In the genomic region with DNA sequence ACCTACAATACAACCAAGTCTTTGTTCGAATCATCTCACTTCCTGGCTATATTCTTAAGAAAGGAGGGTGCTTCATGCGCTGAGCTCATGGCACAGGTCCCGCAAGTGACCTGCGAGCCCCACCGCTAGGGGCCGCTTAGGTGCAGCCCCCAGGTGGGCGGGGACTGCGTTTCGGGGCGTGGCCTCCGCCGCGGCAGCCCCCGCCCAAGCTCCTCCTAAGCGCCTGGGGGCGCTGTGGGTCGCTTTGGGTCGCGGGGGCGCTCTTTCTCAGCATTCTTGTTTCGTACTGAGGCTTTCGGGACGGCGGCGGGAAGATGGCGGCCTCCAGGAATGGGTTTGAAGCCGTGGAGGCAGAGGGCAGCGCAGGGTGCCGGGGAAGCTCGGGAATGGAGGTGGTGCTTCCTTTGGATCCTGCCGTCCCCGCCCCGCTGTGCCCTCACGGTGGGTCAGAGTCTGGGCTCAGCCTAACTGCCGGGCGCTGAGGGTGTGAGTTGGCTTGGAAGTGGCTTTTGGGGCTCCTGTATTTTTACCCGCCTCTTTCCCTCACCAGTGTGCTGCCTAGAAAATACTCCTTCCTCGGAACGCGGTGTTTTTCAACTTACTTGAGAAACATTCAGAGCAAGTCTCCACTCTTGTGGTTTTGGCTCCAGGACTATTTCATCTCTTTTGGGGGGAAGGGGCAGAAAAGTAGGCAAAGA, we compare ENCODE assay signal across 1 cellular context.
TF ChIP-seq lines count a peak whose summit lies in the region.

A gene with protein sequence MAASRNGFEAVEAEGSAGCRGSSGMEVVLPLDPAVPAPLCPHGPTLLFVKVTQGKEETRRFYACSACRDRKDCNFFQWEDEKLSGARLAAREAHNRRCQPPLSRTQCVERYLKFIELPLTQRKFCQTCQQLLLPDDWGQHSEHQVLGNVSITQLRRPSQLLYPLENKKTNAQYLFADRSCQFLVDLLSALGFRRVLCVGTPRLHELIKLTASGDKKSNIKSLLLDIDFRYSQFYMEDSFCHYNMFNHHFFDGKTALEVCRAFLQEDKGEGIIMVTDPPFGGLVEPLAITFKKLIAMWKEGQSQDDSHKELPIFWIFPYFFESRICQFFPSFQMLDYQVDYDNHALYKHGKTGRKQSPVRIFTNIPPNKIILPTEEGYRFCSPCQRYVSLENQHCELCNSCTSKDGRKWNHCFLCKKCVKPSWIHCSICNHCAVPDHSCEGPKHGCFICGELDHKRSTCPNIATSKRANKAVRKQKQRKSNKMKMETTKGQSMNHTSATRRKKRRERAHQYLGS (plus strand): TSS at position 279 of the 698 bp plus-strand sequence. CDS start 36 bp downstream, at position 315.

TF ChIP-seq in HepG2, 621 proteins besides CTCF, POLR2A, EP300 and RAD21 (continued from another document and continues in another):
- TF ChIP-seq ZNF607 (CRISPR knock-in tag; IDR thresholded peaks at IDR 0.05; ENCODE audit: borderline replicate concordance), result peak; percentile 81; the same call in 1 of the 2 replicates
- TF ChIP-seq, protein P1, sequence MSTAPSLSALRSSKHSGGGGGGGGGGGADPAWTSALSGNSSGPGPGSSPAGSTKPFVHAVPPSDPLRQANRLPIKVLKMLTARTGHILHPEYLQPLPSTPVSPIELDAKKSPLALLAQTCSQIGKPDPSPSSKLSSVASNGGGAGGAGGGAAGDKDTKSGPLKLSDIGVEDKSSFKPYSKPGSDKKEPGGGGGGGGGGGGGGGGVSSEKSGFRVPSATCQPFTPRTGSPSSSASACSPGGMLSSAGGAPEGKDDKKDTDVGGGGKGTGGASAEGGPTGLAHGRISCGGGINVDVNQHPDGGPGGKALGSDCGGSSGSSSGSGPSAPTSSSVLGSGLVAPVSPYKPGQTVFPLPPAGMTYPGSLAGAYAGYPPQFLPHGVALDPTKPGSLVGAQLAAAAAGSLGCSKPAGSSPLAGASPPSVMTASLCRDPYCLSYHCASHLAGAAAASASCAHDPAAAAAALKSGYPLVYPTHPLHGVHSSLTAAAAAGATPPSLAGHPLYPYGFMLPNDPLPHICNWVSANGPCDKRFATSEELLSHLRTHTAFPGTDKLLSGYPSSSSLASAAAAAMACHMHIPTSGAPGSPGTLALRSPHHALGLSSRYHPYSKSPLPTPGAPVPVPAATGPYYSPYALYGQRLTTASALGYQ (CRISPR knock-in tag; IDR thresholded peaks at IDR 0.05), result peak; percentile 67
- peak; percentile 65; the same call in 1 of the 2 replicates for TF ChIP-seq SSRP1 (CRISPR knock-in tag; IDR thresholded peaks at IDR 0.05)
- TF ChIP-seq, protein P2, sequence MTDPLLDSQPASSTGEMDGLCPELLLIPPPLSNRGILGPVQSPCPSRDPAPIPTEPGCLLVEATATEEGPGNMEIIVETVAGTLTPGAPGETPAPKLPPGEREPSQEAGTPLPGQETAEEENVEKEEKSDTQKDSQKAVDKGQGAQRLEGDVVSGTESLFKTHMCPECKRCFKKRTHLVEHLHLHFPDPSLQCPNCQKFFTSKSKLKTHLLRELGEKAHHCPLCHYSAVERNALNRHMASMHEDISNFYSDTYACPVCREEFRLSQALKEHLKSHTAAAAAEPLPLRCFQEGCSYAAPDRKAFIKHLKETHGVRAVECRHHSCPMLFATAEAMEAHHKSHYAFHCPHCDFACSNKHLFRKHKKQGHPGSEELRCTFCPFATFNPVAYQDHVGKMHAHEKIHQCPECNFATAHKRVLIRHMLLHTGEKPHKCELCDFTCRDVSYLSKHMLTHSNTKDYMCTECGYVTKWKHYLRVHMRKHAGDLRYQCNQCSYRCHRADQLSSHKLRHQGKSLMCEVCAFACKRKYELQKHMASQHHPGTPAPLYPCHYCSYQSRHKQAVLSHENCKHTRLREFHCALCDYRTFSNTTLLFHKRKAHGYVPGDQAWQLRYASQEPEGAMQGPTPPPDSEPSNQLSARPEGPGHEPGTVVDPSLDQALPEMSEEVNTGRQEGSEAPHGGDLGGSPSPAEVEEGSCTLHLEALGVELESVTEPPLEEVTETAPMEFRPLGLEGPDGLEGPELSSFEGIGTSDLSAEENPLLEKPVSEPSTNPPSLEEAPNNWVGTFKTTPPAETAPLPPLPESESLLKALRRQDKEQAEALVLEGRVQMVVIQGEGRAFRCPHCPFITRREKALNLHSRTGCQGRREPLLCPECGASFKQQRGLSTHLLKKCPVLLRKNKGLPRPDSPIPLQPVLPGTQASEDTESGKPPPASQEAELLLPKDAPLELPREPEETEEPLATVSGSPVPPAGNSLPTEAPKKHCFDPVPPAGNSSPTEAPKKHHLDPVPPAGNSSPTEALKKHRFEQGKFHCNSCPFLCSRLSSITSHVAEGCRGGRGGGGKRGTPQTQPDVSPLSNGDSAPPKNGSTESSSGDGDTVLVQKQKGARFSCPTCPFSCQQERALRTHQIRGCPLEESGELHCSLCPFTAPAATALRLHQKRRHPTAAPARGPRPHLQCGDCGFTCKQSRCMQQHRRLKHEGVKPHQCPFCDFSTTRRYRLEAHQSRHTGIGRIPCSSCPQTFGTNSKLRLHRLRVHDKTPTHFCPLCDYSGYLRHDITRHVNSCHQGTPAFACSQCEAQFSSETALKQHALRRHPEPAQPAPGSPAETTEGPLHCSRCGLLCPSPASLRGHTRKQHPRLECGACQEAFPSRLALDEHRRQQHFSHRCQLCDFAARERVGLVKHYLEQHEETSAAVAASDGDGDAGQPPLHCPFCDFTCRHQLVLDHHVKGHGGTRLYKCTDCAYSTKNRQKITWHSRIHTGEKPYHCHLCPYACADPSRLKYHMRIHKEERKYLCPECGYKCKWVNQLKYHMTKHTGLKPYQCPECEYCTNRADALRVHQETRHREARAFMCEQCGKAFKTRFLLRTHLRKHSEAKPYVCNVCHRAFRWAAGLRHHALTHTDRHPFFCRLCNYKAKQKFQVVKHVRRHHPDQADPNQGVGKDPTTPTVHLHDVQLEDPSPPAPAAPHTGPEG (CRISPR knock-in tag; IDR thresholded peaks at IDR 0.05), result peak; percentile 65; the same call in 1 of the 2 replicates
- TF ChIP-seq, protein P3, sequence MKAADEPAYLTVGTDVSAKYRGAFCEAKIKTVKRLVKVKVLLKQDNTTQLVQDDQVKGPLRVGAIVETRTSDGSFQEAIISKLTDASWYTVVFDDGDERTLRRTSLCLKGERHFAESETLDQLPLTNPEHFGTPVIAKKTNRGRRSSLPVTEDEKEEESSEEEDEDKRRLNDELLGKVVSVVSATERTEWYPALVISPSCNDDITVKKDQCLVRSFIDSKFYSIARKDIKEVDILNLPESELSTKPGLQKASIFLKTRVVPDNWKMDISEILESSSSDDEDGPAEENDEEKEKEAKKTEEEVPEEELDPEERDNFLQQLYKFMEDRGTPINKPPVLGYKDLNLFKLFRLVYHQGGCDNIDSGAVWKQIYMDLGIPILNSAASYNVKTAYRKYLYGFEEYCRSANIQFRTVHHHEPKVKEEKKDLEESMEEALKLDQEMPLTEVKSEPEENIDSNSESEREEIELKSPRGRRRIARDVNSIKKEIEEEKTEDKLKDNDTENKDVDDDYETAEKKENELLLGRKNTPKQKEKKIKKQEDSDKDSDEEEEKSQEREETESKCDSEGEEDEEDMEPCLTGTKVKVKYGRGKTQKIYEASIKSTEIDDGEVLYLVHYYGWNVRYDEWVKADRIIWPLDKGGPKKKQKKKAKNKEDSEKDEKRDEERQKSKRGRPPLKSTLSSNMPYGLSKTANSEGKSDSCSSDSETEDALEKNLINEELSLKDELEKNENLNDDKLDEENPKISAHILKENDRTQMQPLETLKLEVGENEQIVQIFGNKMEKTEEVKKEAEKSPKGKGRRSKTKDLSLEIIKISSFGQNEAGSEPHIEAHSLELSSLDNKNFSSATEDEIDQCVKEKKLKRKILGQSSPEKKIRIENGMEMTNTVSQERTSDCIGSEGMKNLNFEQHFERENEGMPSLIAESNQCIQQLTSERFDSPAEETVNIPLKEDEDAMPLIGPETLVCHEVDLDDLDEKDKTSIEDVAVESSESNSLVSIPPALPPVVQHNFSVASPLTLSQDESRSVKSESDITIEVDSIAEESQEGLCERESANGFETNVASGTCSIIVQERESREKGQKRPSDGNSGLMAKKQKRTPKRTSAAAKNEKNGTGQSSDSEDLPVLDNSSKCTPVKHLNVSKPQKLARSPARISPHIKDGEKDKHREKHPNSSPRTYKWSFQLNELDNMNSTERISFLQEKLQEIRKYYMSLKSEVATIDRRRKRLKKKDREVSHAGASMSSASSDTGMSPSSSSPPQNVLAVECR (CRISPR knock-in tag; IDR thresholded peaks at IDR 0.05; ENCODE audit: borderline replicate concordance), result peak; percentile 93
- TF ChIP-seq, protein P4, sequence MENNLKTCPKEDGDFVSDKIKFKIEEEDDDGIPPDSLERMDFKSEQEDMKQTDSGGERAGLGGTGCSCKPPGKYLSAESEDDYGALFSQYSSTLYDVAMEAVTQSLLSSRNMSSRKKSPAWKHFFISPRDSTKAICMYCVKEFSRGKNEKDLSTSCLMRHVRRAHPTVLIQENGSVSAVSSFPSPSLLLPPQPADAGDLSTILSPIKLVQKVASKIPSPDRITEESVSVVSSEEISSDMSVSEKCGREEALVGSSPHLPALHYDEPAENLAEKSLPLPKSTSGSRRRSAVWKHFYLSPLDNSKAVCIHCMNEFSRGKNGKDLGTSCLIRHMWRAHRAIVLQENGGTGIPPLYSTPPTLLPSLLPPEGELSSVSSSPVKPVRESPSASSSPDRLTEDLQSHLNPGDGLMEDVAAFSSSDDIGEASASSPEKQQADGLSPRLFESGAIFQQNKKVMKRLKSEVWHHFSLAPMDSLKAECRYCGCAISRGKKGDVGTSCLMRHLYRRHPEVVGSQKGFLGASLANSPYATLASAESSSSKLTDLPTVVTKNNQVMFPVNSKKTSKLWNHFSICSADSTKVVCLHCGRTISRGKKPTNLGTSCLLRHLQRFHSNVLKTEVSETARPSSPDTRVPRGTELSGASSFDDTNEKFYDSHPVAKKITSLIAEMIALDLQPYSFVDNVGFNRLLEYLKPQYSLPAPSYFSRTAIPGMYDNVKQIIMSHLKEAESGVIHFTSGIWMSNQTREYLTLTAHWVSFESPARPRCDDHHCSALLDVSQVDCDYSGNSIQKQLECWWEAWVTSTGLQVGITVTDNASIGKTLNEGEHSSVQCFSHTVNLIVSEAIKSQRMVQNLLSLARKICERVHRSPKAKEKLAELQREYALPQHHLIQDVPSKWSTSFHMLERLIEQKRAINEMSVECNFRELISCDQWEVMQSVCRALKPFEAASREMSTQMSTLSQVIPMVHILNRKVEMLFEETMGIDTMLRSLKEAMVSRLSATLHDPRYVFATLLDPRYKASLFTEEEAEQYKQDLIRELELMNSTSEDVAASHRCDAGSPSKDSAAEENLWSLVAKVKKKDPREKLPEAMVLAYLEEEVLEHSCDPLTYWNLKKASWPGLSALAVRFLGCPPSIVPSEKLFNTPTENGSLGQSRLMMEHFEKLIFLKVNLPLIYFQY (CRISPR knock-in tag; IDR thresholded peaks at IDR 0.05; ENCODE audit: borderline replicate concordance), result peak; percentile 54; the same call in 1 of the 2 replicates
- TF ChIP-seq, protein P5, sequence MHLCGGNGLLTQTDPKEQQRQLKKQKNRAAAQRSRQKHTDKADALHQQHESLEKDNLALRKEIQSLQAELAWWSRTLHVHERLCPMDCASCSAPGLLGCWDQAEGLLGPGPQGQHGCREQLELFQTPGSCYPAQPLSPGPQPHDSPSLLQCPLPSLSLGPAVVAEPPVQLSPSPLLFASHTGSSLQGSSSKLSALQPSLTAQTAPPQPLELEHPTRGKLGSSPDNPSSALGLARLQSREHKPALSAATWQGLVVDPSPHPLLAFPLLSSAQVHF (CRISPR knock-in tag; IDR thresholded peaks at IDR 0.05), result peak; percentile 80; the same call in 1 of the 2 replicates
- peak; percentile 94; the same call in 1 of the 2 replicates for TF ChIP-seq ZNF724P (CRISPR knock-in tag; IDR thresholded peaks at IDR 0.05; ENCODE audit: borderline replicate concordance)
- peak; percentile 84; the same call in 1 of the 2 replicates for TF ChIP-seq ZNF572 (CRISPR knock-in tag; IDR thresholded peaks at IDR 0.05)
- TF ChIP-seq AHR (CRISPR knock-in tag; IDR thresholded peaks at IDR 0.05), result peak; percentile 95
- TF ChIP-seq, protein P6, sequence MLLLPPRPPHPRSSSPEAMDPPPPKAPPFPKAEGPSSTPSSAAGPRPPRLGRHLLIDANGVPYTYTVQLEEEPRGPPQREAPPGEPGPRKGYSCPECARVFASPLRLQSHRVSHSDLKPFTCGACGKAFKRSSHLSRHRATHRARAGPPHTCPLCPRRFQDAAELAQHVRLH (CRISPR knock-in tag; IDR thresholded peaks at IDR 0.05; ENCODE audit: borderline replicate concordance, low read depth), result peak; percentile 94
- TF ChIP-seq, protein P7, sequence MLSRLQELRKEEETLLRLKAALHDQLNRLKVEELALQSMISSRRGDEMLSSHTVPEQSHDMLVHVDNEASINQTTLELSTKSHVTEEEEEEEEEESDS (CRISPR knock-in tag; IDR thresholded peaks at IDR 0.05; ENCODE audit: borderline replicate concordance), result 0 out of 2 replicates have a peak, but pooled peaks have one; percentile 43
- TF ChIP-seq, protein P8, sequence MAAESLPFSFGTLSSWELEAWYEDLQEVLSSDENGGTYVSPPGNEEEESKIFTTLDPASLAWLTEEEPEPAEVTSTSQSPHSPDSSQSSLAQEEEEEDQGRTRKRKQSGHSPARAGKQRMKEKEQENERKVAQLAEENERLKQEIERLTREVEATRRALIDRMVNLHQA (CRISPR knock-in tag; IDR thresholded peaks at IDR 0.05), result no peak
- TF ChIP-seq, protein P9, sequence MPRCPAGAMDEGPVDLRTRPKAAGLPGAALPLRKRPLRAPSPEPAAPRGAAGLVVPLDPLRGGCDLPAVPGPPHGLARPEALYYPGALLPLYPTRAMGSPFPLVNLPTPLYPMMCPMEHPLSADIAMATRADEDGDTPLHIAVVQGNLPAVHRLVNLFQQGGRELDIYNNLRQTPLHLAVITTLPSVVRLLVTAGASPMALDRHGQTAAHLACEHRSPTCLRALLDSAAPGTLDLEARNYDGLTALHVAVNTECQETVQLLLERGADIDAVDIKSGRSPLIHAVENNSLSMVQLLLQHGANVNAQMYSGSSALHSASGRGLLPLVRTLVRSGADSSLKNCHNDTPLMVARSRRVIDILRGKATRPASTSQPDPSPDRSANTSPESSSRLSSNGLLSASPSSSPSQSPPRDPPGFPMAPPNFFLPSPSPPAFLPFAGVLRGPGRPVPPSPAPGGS (CRISPR knock-in tag; IDR thresholded peaks at IDR 0.05), result peak; percentile 79; the same call in 1 of the 2 replicates
- peak; percentile 77 for TF ChIP-seq CCDC6 (CRISPR knock-in tag; IDR thresholded peaks at IDR 0.05)
- peak; percentile 84; the same call in 1 of the 2 replicates for TF ChIP-seq ZNF337 (CRISPR knock-in tag; IDR thresholded peaks at IDR 0.05; ENCODE audit: borderline replicate concordance, low read depth)
- TF ChIP-seq, protein P10, sequence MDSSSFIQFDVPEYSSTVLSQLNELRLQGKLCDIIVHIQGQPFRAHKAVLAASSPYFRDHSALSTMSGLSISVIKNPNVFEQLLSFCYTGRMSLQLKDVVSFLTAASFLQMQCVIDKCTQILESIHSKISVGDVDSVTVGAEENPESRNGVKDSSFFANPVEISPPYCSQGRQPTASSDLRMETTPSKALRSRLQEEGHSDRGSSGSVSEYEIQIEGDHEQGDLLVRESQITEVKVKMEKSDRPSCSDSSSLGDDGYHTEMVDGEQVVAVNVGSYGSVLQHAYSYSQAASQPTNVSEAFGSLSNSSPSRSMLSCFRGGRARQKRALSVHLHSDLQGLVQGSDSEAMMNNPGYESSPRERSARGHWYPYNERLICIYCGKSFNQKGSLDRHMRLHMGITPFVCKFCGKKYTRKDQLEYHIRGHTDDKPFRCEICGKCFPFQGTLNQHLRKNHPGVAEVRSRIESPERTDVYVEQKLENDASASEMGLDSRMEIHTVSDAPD (CRISPR knock-in tag; IDR thresholded peaks at IDR 0.05), result 0 out of 2 replicates have a peak, but pooled peaks have one; percentile 56
